In genomic region chrX:133534172-133534571, GRCh38 we compare ENCODE assay signal across 34 cellular contexts.
"Had no signal": no experiment of that assay in that cellular context is flagged by ENCODE, and none has a peak within 500 bp of the region (broad histone marks: within the 10 kb centered on the region; RNA-seq: fewer than 3 reads in every experiment).

No MANE protein-coding gene starts in this region.

- H3K9me3 Mint-ChIP-seq: activated B cell treated with CpG ODN at 0.5 μM for 24 hours; activated CD4-positive, alpha-beta memory T cell treated with anti-CD3 and anti-CD28 coated beads for 36 hours; activated CD4-positive, alpha-beta T cell treated with anti-CD3 and anti-CD28 coated beads, Interleukin-2, amount 10 ng/mL, durations not matched to agents 24 days and 14 days; activated CD8-positive, alpha-beta T cell treated with anti-CD3 and anti-CD28 coated beads for 36 hours; activated naive CD4-positive, alpha-beta T cell treated with anti-CD3 and anti-CD28 coated beads, Interleukin-2, amount 10 ng/mL, durations not matched to agents 7 days and 5 days; activated naive CD4-positive, alpha-beta T cell treated with anti-CD3 and anti-CD28 coated beads, Interleukin-2, amount 50 U/mL, for 24 hours; activated naive CD8-positive, alpha-beta T cell treated with anti-CD3 and anti-CD28 coated beads, Interleukin-2, amount 10 ng/mL, durations not matched to agents 7 days and 5 days; activated naive CD8-positive, alpha-beta T cell treated with anti-CD3 and anti-CD28 coated beads, Interleukin-2, amount 50 U/mL, for 24 hours; activated T-helper 2 cell treated with anti-CD3 and anti-CD28 coated beads, Interferon-gamma antibody, Interleukin-2, Interleukin-4, amounts not matched to agents 10 μg/mL and 5 μg/mL and 100 μg/mL, durations not matched to agents 14 hours and 24 hours and 36 hours; brain; central memory CD8-positive, alpha-beta T cell; T-helper 1 cell treated with Interleukin-12 subunit alpha and Interleukin-12 subunit beta and Interleukin-4 antibody, amounts not matched to agents 30 μg/mL and 1 μg/mL, for 36 hours; T-helper 2 cell treated with Interferon-gamma antibody and Interleukin-4, amounts not matched to agents 5 μg/mL and 100 μg/mL, for 36 hours had no signal

- H3K4me1 ChIP-seq: ascending aorta had no signal

- DNase-seq: activated B cell treated with CpG ODN at 0.5 μM for 24 hours; activated CD4-positive, alpha-beta memory T cell treated with anti-CD3 and anti-CD28 coated beads for 36 hours; activated CD4-positive, alpha-beta T cell treated with anti-CD3 and anti-CD28 coated beads for 4 hours; activated CD4-positive, alpha-beta T cell treated with anti-CD3 and anti-CD28 coated beads, Interleukin-2, amount 10 ng/mL, durations not matched to agents 24 days and 14 days; activated CD4-positive, alpha-beta T cell treated with anti-CD3 and anti-CD28 coated beads, Interleukin-2, amount 50 U/mL, for 1 hour; activated CD4-positive, alpha-beta T cell treated with anti-CD3 and anti-CD28 coated beads, Interleukin-2, amount 50 U/mL, for 4 hours; activated CD4-positive, CD25-positive, alpha-beta regulatory T cell treated with anti-CD3 and anti-CD28 coated beads, Interleukin-2, amount 50 U/mL, for 72 hours; activated CD8-positive, alpha-beta memory T cell treated with anti-CD3 and anti-CD28 coated beads, Interleukin-2, amount 50 U/mL, for 4 hours; activated CD8-positive, alpha-beta T cell treated with anti-CD3 and anti-CD28 coated beads for 36 hours; activated effector memory CD4-positive, alpha-beta T cell treated with Interleukin-2 at 50 U/mL for 16 hours; activated gamma-delta T cell; activated naive CD4-positive, alpha-beta T cell treated with anti-CD3 and anti-CD28 coated beads, Interleukin-2, amount 10 ng/mL, durations not matched to agents 7 days and 5 days; activated naive CD4-positive, alpha-beta T cell treated with Interleukin-2 at 50 U/mL for 16 hours; activated naive CD8-positive, alpha-beta T cell treated with anti-CD3 and anti-CD28 coated beads, Interleukin-2, amount 10 ng/mL, durations not matched to agents 7 days and 5 days; activated naive CD8-positive, alpha-beta T cell treated with anti-CD3 and anti-CD28 coated beads, Interleukin-2, amount 50 U/mL, for 24 hours; activated T-cell treated with anti-CD3 and anti-CD28 coated beads for 4 hours; activated T-cell treated with anti-CD3 and anti-CD28 coated beads, Interleukin-2, amount 50 U/mL, for 1 hour; activated T-cell treated with anti-CD3 and anti-CD28 coated beads, Interleukin-2, amount 50 U/mL, for 48 hours; amygdala; anterior cingulate cortex; caudate nucleus; cerebellar nuclear complex; T-helper 2 cell; T-helper 9 cell had no signal

- H3K9me3 ChIP-seq: ascending aorta had no signal

- H3K4me3 Mint-ChIP-seq: activated B cell treated with CpG ODN at 0.5 μM for 24 hours; activated CD4-positive, alpha-beta memory T cell treated with anti-CD3 and anti-CD28 coated beads for 36 hours; activated CD4-positive, alpha-beta T cell treated with anti-CD3 and anti-CD28 coated beads, Interleukin-2, amount 10 ng/mL, durations not matched to agents 24 days and 14 days; activated CD8-positive, alpha-beta T cell treated with anti-CD3 and anti-CD28 coated beads for 36 hours; activated naive CD4-positive, alpha-beta T cell treated with anti-CD3 and anti-CD28 coated beads, Interleukin-2, amount 10 ng/mL, durations not matched to agents 7 days and 5 days; activated naive CD4-positive, alpha-beta T cell treated with anti-CD3 and anti-CD28 coated beads, Interleukin-2, amount 50 U/mL, for 24 hours; activated naive CD8-positive, alpha-beta T cell; activated naive CD8-positive, alpha-beta T cell treated with anti-CD3 and anti-CD28 coated beads, Interleukin-2, amount 10 ng/mL, durations not matched to agents 7 days and 5 days; activated naive CD8-positive, alpha-beta T cell treated with anti-CD3 and anti-CD28 coated beads, Interleukin-2, amount 50 U/mL, for 24 hours; brain; central memory CD8-positive, alpha-beta T cell; T-helper 1 cell treated with Interleukin-12 subunit alpha and Interleukin-12 subunit beta and Interleukin-4 antibody, amounts not matched to agents 30 μg/mL and 1 μg/mL, for 36 hours; T-helper 2 cell treated with Interferon-gamma antibody and Interleukin-4, amounts not matched to agents 5 μg/mL and 100 μg/mL, for 36 hours had no signal

- H3K4me3 ChIP-seq: ascending aorta, cardiac muscle cell had no signal

- H3K36me3 ChIP-seq: ascending aorta, cardiac muscle cell had no signal

- H3K27me3 Mint-ChIP-seq: activated CD4-positive, alpha-beta memory T cell treated with anti-CD3 and anti-CD28 coated beads for 36 hours; activated CD4-positive, alpha-beta T cell treated with anti-CD3 and anti-CD28 coated beads, Interleukin-2, amount 10 ng/mL, durations not matched to agents 24 days and 14 days; activated CD8-positive, alpha-beta T cell treated with anti-CD3 and anti-CD28 coated beads for 36 hours; activated naive CD4-positive, alpha-beta T cell treated with anti-CD3 and anti-CD28 coated beads, Interleukin-2, amount 50 U/mL, for 24 hours; activated naive CD8-positive, alpha-beta T cell; activated naive CD8-positive, alpha-beta T cell treated with anti-CD3 and anti-CD28 coated beads, Interleukin-2, amount 10 ng/mL, durations not matched to agents 7 days and 5 days; activated naive CD8-positive, alpha-beta T cell treated with anti-CD3 and anti-CD28 coated beads, Interleukin-2, amount 50 U/mL, for 24 hours; brain; central memory CD8-positive, alpha-beta T cell had no signal

- H3K27ac ChIP-seq: ascending aorta, cardiac muscle cell, VCaP had no signal

- ATAC-seq: activated CD8-positive, alpha-beta T cell treated with anti-CD3 and anti-CD28 coated beads for 36 hours; activated naive CD8-positive, alpha-beta T cell treated with anti-CD3 and anti-CD28 coated beads, Interleukin-2, amount 50 U/mL, for 24 hours had no signal

- H3K4me1 Mint-ChIP-seq: activated B cell treated with CpG ODN at 0.5 μM for 24 hours; activated CD4-positive, alpha-beta T cell treated with anti-CD3 and anti-CD28 coated beads, Interleukin-2, amount 10 ng/mL, durations not matched to agents 24 days and 14 days; activated naive CD4-positive, alpha-beta T cell treated with anti-CD3 and anti-CD28 coated beads, Interleukin-2, amount 10 ng/mL, durations not matched to agents 7 days and 5 days; activated naive CD4-positive, alpha-beta T cell treated with anti-CD3 and anti-CD28 coated beads, Interleukin-2, amount 50 U/mL, for 24 hours; activated naive CD8-positive, alpha-beta T cell treated with anti-CD3 and anti-CD28 coated beads, Interleukin-2, amount 10 ng/mL, durations not matched to agents 7 days and 5 days; activated naive CD8-positive, alpha-beta T cell treated with anti-CD3 and anti-CD28 coated beads, Interleukin-2, amount 50 U/mL, for 24 hours; central memory CD8-positive, alpha-beta T cell had no signal

- H3K36me3 Mint-ChIP-seq: activated CD4-positive, alpha-beta memory T cell treated with anti-CD3 and anti-CD28 coated beads for 36 hours; activated naive CD4-positive, alpha-beta T cell treated with anti-CD3 and anti-CD28 coated beads, Interleukin-2, amount 10 ng/mL, durations not matched to agents 7 days and 5 days; activated naive CD4-positive, alpha-beta T cell treated with anti-CD3 and anti-CD28 coated beads, Interleukin-2, amount 50 U/mL, for 24 hours; activated naive CD8-positive, alpha-beta T cell; activated naive CD8-positive, alpha-beta T cell treated with anti-CD3 and anti-CD28 coated beads, Interleukin-2, amount 10 ng/mL, durations not matched to agents 7 days and 5 days had no signal

- H3K27me3 ChIP-seq: ascending aorta, cardiac muscle cell had no signal
